Comparison of ENCODE assay signal across 29 cellular contexts in genomic region chr14:25869854-25870253, GRCh38.
DNase-seq lines count a peak whose midpoint lies in the region; ATAC-seq, FAIRE-seq and TF ChIP-seq lines count a peak whose summit lies in the region.
"Had no signal": no experiment of that assay in that cellular context is flagged by ENCODE, and none has a peak within 500 bp of the region (broad histone marks: within the 10 kb centered on the region; RNA-seq: fewer than 3 reads in every experiment).

No MANE protein-coding gene starts in this region.

- TF ChIP-seq EP300 in HepG2 (IDR thresholded peaks at IDR 0.05; ENCODE audit: low read depth in 2 of 2, low read length in 2 of 2): no peak
- TF ChIP-seq EP300 in HepG2 (CRISPR knock-in tag; IDR thresholded peaks at IDR 0.05; ENCODE audit: borderline replicate concordance): no peak

- no peak for TF ChIP-seq CTCF in HepG2 (CRISPR knock-in tag; IDR thresholded peaks at IDR 0.05)
- TF ChIP-seq CTCF in right lobe of liver (IDR thresholded peaks at IDR 0.05): no peak

- CTCF ChIA-PET in HepG2 (lab: Yijun Ruan, JAX; ENCODE audit: low intra/inter-chr PET ratio, low total read pairs): no interaction called here

- no peak for DNase-seq in HepG2 (ENCODE audit: low spot score)
- DNase-seq in right lobe of liver: no peak
- DNase-seq: 8988T; ACHN; AML-193; BE2C; C1 segment of cervical spinal cord; Caco-2; Calu3; CD4-positive, alpha-beta memory T cell; CD4-positive, alpha-beta T cell; CD4-positive, CD25-positive, alpha-beta regulatory T cell; CD8-positive, alpha-beta memory T cell; CD8-positive, alpha-beta T cell; COR-L47; DMS 273 treated with DMSO at 0.1 percent for 48 hours; DMS153; DMS53; DMS79; DMS79 treated with DMSO at 0.1 percent for 48 hours; DND-41; EL had no signal

- in situ Hi-C loops in HepG2 (cut with HindIII; ENCODE audit: extremely low pct_ligation_motif_present, low pct_unique_long_range_greater_than_20kb): no loop called here

- H3K36me3 ChIP-seq in HepG2 (replicated peaks in 1 of 2; ENCODE audit: control insufficient read depth in 1 of 2, insufficient read depth in 2 of 2, low read length in 2 of 2) (no peaks in the 10 kb centered on the region), right lobe of liver (no peaks in the 10 kb centered on the region)
- H3K36me3 ChIP-seq: BE2C; BLaER1; BLaER1 treated with 17β-estradiol and CSF1 and Interleukin-3, amounts not matched to agents 10 nM and 100 nM had no signal

- H4K20me1 ChIP-seq in HepG2 (ENCODE audit: insufficient read depth, low read length): no peaks in the 10 kb centered on the region
- H4K20me1 ChIP-seq: BLaER1; BLaER1 treated with 17β-estradiol and CSF1 and Interleukin-3, amounts not matched to agents 10 nM and 100 nM had no signal

- H3K4me1 ChIP-seq in HepG2 (ENCODE audit: insufficient read depth, low read length): no peaks in the 10 kb centered on the region
- no peaks in the 10 kb centered on the region for H3K4me1 ChIP-seq in right lobe of liver
- H3K4me1 ChIP-seq: A549; BE2C; BLaER1; BLaER1 treated with 17β-estradiol and CSF1 and Interleukin-3, amounts not matched to agents 10 nM and 100 nM; Caco-2 had no signal

- no peaks in the 10 kb centered on the region for H3K27me3 ChIP-seq in HepG2 (ENCODE audit: control insufficient read depth in 1 of 2, insufficient read depth in 2 of 2, low read length in 2 of 2)
- H3K27me3 ChIP-seq in right lobe of liver: no peaks in the 10 kb centered on the region
- H3K27me3 ChIP-seq: BE2C; BLaER1; BLaER1 treated with 17β-estradiol and CSF1 and Interleukin-3, amounts not matched to agents 10 nM and 100 nM had no signal

- no peak for TF ChIP-seq RAD21 in HepG2 (CRISPR knock-in tag; IDR thresholded peaks at IDR 0.05)

- no peak overlapping the region for H3K9ac ChIP-seq in HepG2 (ENCODE audit: insufficient read depth, low read depth, low read length)
- H3K9ac ChIP-seq: BLaER1; BLaER1 treated with 17β-estradiol and CSF1 and Interleukin-3, amounts not matched to agents 10 nM and 100 nM had no signal

- WGBS in HepG2 (ENCODE audit: low lambda C conversion rate): 6% methylated on average over 3 of the region's 3 CpGs
- WGBS in right lobe of liver (ENCODE audit: insufficient coverage, low coverage, low lambda C conversion rate, missing lambda C conversion rate): 63% methylated on average over 3 of the region's 3 CpGs

- H3K79me2 ChIP-seq in HepG2 (ENCODE audit: insufficient read depth, low read length): no peaks in the 10 kb centered on the region

- H3K4me3 ChIP-seq in HepG2 (replicated peaks in 1 of 3; ENCODE audit: insufficient read depth in 1 of 3, low read depth in 2 of 3, low read length in 3 of 3) (no peak overlapping the region), right lobe of liver (no peak overlapping the region)
- H3K4me3 ChIP-seq: A549; BLaER1; BLaER1 treated with 17β-estradiol and CSF1 and Interleukin-3, amounts not matched to agents 10 nM and 100 nM had no signal

- intact Hi-C loops in HepG2 (cut with micrococcal nuclease; ENCODE audit: unreplicated experiment): no loop called here
- intact Hi-C loops in right lobe of liver (cut with DNase I): no loop called here

- POLR2A ChIA-PET in HepG2 (lab: Yijun Ruan, JAX): no interaction called here

- H3K27ac ChIP-seq in HepG2 (ENCODE audit: extremely low read length, insufficient read depth, low read length) (no peak overlapping the region), right lobe of liver (no peak overlapping the region)
- H3K27ac ChIP-seq: 22Rv1; A549; BLaER1; BLaER1 treated with 17β-estradiol and CSF1 and Interleukin-3, amounts not matched to agents 10 nM and 100 nM; C4-2B had no signal

- H3K9me3 ChIP-seq in HepG2 (ENCODE audit: low read length) (peaks cover 75% of the 10 kb centered on the region), right lobe of liver (no peaks in the 10 kb centered on the region)
- H3K9me3 ChIP-seq: A549; BE2C; BLaER1; BLaER1 treated with 17β-estradiol and CSF1 and Interleukin-3, amounts not matched to agents 10 nM and 100 nM; Caco-2 had no signal

- ATAC-seq in HepG2 (no peak), right lobe of liver (no peak)
- ATAC-seq: A549; CD8-positive, alpha-beta T cell had no signal

- no peak for TF ChIP-seq POLR2A in HepG2 (IDR thresholded peaks at IDR 0.05; ENCODE audit: insufficient read depth in 1 of 2, low read depth in 2 of 2, low read length in 2 of 2)
- no peak for TF ChIP-seq POLR2A in right lobe of liver (IDR thresholded peaks at IDR 0.05)

- no peak overlapping the region for H2AFZ ChIP-seq in HepG2 (ENCODE audit: low read length)

- no peak for FAIRE-seq in HepG2 (lab: Jason Lieb, UNC)
- FAIRE-seq: A204.1, D721Med had no signal

- no TSS peak for BruUV-seq in HepG2 (replicated peaks; lab: Mats Ljungman, UMichigan)

- no peak overlapping the region for H3K4me2 ChIP-seq in HepG2 (ENCODE audit: low read depth, low read length)
- H3K4me2 ChIP-seq: A549; BLaER1; BLaER1 treated with 17β-estradiol and CSF1 and Interleukin-3, amounts not matched to agents 10 nM and 100 nM had no signal

TF ChIP-seq in HepG2, 621 proteins besides CTCF, POLR2A, EP300 and RAD21:
- TF ChIP-seq MAFK (conservative IDR thresholded peaks at IDR 0.05 in 1 of 2, IDR thresholded peaks at IDR 0.05 in 1 of 2; ENCODE audit: low read length in 2 of 2) (peak; percentile 58 to 61), GZF1 (CRISPR knock-in tag; IDR thresholded peaks at IDR 0.05) (no peak), MAFF (IDR thresholded peaks at IDR 0.05; ENCODE audit: low read depth, low read length) (peak; percentile 26; the same call in 1 of the 2 replicates)
